In genomic region chr16:81838794-81839193, GRCh38 we compare ENCODE assay signal across 1 cellular context.
A peak's percentile ranks its signal among the peaks of the same experiment; 100 is the strongest.
TF ChIP-seq lines count a peak whose summit lies in the region.

No MANE protein-coding gene starts in this region.

TF ChIP-seq in GM12878, 131 proteins besides CTCF, POLR2A, EP300 and RAD21 (continued from another document):
- TF ChIP-seq ZNF687 (IDR thresholded peaks at IDR 0.05) (no peak), RFX5 (IDR thresholded peaks at IDR 0.05; ENCODE audit: low read depth, low read length) (no peak), DPF2 (IDR thresholded peaks at IDR 0.05) (peak; percentile 73), FOS (IDR thresholded peaks at IDR 0.05; ENCODE audit: borderline replicate concordance, extremely low read depth, insufficient read length) (no peak), CREM (IDR thresholded peaks at IDR 0.05; ENCODE audit: low read depth) (peak; percentile 66), ETV6 (conservative IDR thresholded peaks at IDR 0.05 in 1 of 2, IDR thresholded peaks at IDR 0.05 in 1 of 2; ENCODE audit: borderline replicate concordance in 1 of 2, low read depth in 1 of 2) (peak in 1 of 2 experiments; percentile 60; a peak in 2 of 4 replicates), LARP7 (IDR thresholded peaks at IDR 0.05) (no peak), PAX8 (IDR thresholded peaks at IDR 0.05) (no peak), NR2F1 (conservative IDR thresholded peaks at IDR 0.05) (peak; percentile 94), GATAD2B (conservative IDR thresholded peaks at IDR 0.05; ENCODE audit: low read depth) (0 out of 2 replicates have a peak, but pooled peaks have one; percentile 50), IRF4 (IDR thresholded peaks at IDR 0.05; ENCODE audit: low read depth, low read length) (peak; percentile 91; the same call in 1 of the 2 replicates), RUNX3 (IDR thresholded peaks at IDR 0.05; ENCODE audit: low read length) (peak; percentile 77), SMC3 (IDR thresholded peaks at IDR 0.05; ENCODE audit: borderline replicate concordance, low read length) (no peak), IKZF1 (conservative IDR thresholded peaks at IDR 0.05) (peak; percentile 47; the same call in 1 of the 2 replicates), MYC (IDR thresholded peaks at IDR 0.05; ENCODE audit: insufficient read depth, insufficient read length, insufficient replicate concordance, low read length, severe bottlenecking) (no peak), SP1 (IDR thresholded peaks at IDR 0.05; ENCODE audit: low read depth, low read length) (peak; percentile 26), ZBTB40 (IDR thresholded peaks at IDR 0.05; ENCODE audit: borderline replicate concordance) (no peak), CHD2 (IDR thresholded peaks at IDR 0.05; ENCODE audit: borderline replicate concordance, low read depth, low read length) (no peak), ZBTB4 (CRISPR knock-in tag; IDR thresholded peaks at IDR 0.05) (no peak), WRNIP1 (IDR thresholded peaks at IDR 0.05; ENCODE audit: borderline replicate concordance, low read depth, low read length) (no peak), MTA2 (IDR thresholded peaks at IDR 0.05; ENCODE audit: low read depth) (peak; percentile 92), CEBPB (IDR thresholded peaks at IDR 0.05; ENCODE audit: borderline replicate concordance in 1 of 2, low read depth in 2 of 2, low read length in 2 of 2) (no peak), NFIC (IDR thresholded peaks at IDR 0.05; ENCODE audit: low read depth, low read length) (peak; percentile 77), JUND (IDR thresholded peaks at IDR 0.05; ENCODE audit: low read depth, low read length) (peak; percentile 54; the same call in 1 of the 2 replicates), POU2F2 (IDR thresholded peaks at IDR 0.05; ENCODE audit: borderline replicate concordance, low read depth, low read length) (peak; percentile 82; the same call in 1 of the 3 replicates), FOXM1 (IDR thresholded peaks at IDR 0.05; ENCODE audit: low read depth, low read length) (peak; percentile 68; the same call in 1 of the 2 replicates), HDAC6 (IDR thresholded peaks at IDR 0.05; ENCODE audit: unreplicated experiment) (no peak), ZNF622 (IDR thresholded peaks at IDR 0.05) (no peak), IKZF2 (IDR thresholded peaks at IDR 0.05) (peak; percentile 52 to 68; a peak in 3 of 4 replicates)
